1 cellular context compared by ENCODE assay signal in genomic region chr10:82737556-82737955, GRCh38.
TF ChIP-seq lines count a peak whose summit lies in the region.

No MANE protein-coding gene starts in this region.

TF ChIP-seq in GM23338, 12 proteins besides CTCF, POLR2A, EP300 and RAD21 (continued from another document):
- no peak for TF ChIP-seq ZNF462 (CRISPR knock-in tag; IDR thresholded peaks at IDR 0.05)
- TF ChIP-seq POLR2AphosphoS5 (IDR thresholded peaks at IDR 0.05; ENCODE audit: low read depth) = no peak
- no peak for TF ChIP-seq ETS1 (IDR thresholded peaks at IDR 0.05)
- TF ChIP-seq REST (IDR thresholded peaks at IDR 0.05; ENCODE audit: unreplicated experiment) = no peak
- no peak for TF ChIP-seq EZH2phosphoT487 (IDR thresholded peaks at IDR 0.05; ENCODE audit: unreplicated experiment)
- no peak for TF ChIP-seq EZH2 (IDR thresholded peaks at IDR 0.05; ENCODE audit: low read depth, unreplicated experiment)
- TF ChIP-seq NANOG (IDR thresholded peaks at IDR 0.05; ENCODE audit: borderline replicate concordance) = no peak
- TF ChIP-seq ZNF114 (CRISPR knock-in tag; IDR thresholded peaks at IDR 0.05) = no peak
- no peak for TF ChIP-seq JUNB (IDR thresholded peaks at IDR 0.05; ENCODE audit: unreplicated experiment)
- no peak for TF ChIP-seq STAT1 (IDR thresholded peaks at IDR 0.05; ENCODE audit: unreplicated experiment)
- no peak for TF ChIP-seq CREB1 (CRISPR knock-in tag; IDR thresholded peaks at IDR 0.05; ENCODE audit: low read depth)
TF ChIP-seq in GM23338: peak in this region for 0.
